In the genomic region with DNA sequence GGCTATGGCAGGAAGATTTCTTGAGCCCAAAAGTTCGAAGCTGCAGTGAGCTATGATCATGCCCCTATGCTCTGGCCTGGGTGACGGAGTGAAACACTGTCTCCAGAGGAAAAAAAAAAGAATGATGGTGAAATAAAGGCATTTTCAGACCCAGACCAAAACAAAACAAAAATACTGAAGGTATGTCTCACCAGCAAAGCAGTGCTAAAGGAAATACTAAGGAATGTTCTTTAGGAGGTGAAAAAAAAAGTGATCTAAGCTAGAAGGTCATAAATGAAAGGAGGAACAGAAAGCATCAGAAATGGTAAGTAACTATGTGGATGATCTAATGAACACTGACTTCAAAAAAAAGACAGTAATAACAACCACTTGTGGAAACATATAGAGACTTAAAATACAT, we compare ENCODE assay signal across 16 cellular contexts.
"Had no signal": no experiment of that assay in that cellular context is flagged by ENCODE, and none has a peak within 500 bp of the region (broad histone marks: within the 10 kb centered on the region; RNA-seq: fewer than 3 reads in every experiment).

No MANE protein-coding gene starts in this region.

- H3K9me3 ChIP-seq: vagina had no signal

- H3K36me3 ChIP-seq: ovary had no signal

- H3K4me3 Mint-ChIP-seq: activated CD4-positive, alpha-beta memory T cell treated with anti-CD3 and anti-CD28 coated beads for 36 hours; activated CD8-positive, alpha-beta memory T cell treated with anti-CD3 and anti-CD28 coated beads, Interleukin-2, amount 10 ng/mL, durations not matched to agents 7 days and 5 days; activated naive CD4-positive, alpha-beta T cell treated with anti-CD3 and anti-CD28 coated beads, Interleukin-2, amount 50 U/mL, for 24 hours; activated T-cell treated with anti-CD3 and anti-CD28 coated beads, Interleukin-2, amount 50 U/mL, for 24 hours; brain; mesothelial cell of epicardium; neural crest cell had no signal

- H3K27me3 ChIP-seq: ovary, spleen, vagina had no signal

- H3K27ac ChIP-seq: ovary, spleen, vagina had no signal

- H3K27ac Mint-ChIP-seq: activated CD4-positive, alpha-beta memory T cell treated with anti-CD3 and anti-CD28 coated beads for 36 hours; activated CD8-positive, alpha-beta memory T cell treated with anti-CD3 and anti-CD28 coated beads, Interleukin-2, amount 10 ng/mL, durations not matched to agents 7 days and 5 days; activated naive CD4-positive, alpha-beta T cell treated with anti-CD3 and anti-CD28 coated beads, Interleukin-2, amount 50 U/mL, for 24 hours; activated T-cell treated with anti-CD3 and anti-CD28 coated beads, Interleukin-2, amount 50 U/mL, for 24 hours; brain; mesothelial cell of epicardium had no signal

- DNase-seq: activated CD4-positive, alpha-beta memory T cell treated with anti-CD3 and anti-CD28 coated beads for 36 hours; activated CD4-positive, alpha-beta T cell treated with anti-CD3 and anti-CD28 coated beads for 1 hour; activated CD8-positive, alpha-beta memory T cell treated with anti-CD3 and anti-CD28 coated beads, Interleukin-2, amount 10 ng/mL, durations not matched to agents 7 days and 5 days; activated effector memory CD4-positive, alpha-beta T cell treated with Interleukin-2 at 50 U/mL for 16 hours; activated T-cell treated with anti-CD3 and anti-CD28 coated beads, Interleukin-2, amount 50 U/mL, for 24 hours; head of caudate nucleus; left cardiac atrium; ovary; spleen had no signal

- ATAC-seq: activated CD8-positive, alpha-beta memory T cell treated with anti-CD3 and anti-CD28 coated beads, Interleukin-2, amount 10 ng/mL, durations not matched to agents 7 days and 5 days; left cardiac atrium; sciatic nerve had no signal

- H3K27me3 Mint-ChIP-seq: activated CD4-positive, alpha-beta memory T cell treated with anti-CD3 and anti-CD28 coated beads for 36 hours; activated CD8-positive, alpha-beta memory T cell treated with anti-CD3 and anti-CD28 coated beads, Interleukin-2, amount 10 ng/mL, durations not matched to agents 7 days and 5 days; activated naive CD4-positive, alpha-beta T cell treated with anti-CD3 and anti-CD28 coated beads, Interleukin-2, amount 50 U/mL, for 24 hours; activated T-cell treated with anti-CD3 and anti-CD28 coated beads, Interleukin-2, amount 50 U/mL, for 24 hours; brain had no signal

- H3K4me3 ChIP-seq: lung, ovary, spleen, vagina had no signal

- H3K4me1 Mint-ChIP-seq: mesothelial cell of epicardium, neural crest cell had no signal

- H3K9me3 Mint-ChIP-seq: activated naive CD4-positive, alpha-beta T cell treated with anti-CD3 and anti-CD28 coated beads, Interleukin-2, amount 50 U/mL, for 24 hours had no signal
